8 cellular contexts compared by ENCODE assay signal in genomic region chr22:37808294-37808657, GRCh38. TPM values are rescaled to one million over a fixed set of nuclear protein-coding genes. Genes with fewer than 3 reads are reported as not detected.
DNase-seq lines count a peak whose midpoint lies in the region; ATAC-seq and TF ChIP-seq lines count a peak whose summit lies in the region.

No MANE protein-coding gene starts in this region.

- no peak for DNase-seq in breast epithelium (ENCODE audit: low spot score in 2 of 2)
- no peak for DNase-seq in NCI-H446 (lab: John Stamatoyannopoulos, UW)
- no peak for DNase-seq in NCI-H345 treated with DMSO at 0.1 percent for 48 hours (lab: John Stamatoyannopoulos, UW; ENCODE audit: unreplicated experiment)

- no peak for ATAC-seq in GM21381 (IDR thresholded peaks at IDR 0.05; ENCODE audit: unreplicated experiment)
- no peak for ATAC-seq in HG02763 (IDR thresholded peaks at IDR 0.05; ENCODE audit: unreplicated experiment)

- H3K4me1 ChIP-seq in ACC112 (ENCODE audit: control insufficient read depth, insufficient read depth, low read length, unreplicated experiment) (peaks cover 3% of the 10 kb centered on the region), HUES48 (ENCODE audit: control insufficient read depth, insufficient read depth, low read length) (peaks cover 27% of the 10 kb centered on the region), breast epithelium (peaks cover 4 to 12% of the 10 kb centered on the region in 2 donors), mononuclear cell (ENCODE audit: insufficient read depth, low read length) (peaks cover 54% of the 10 kb centered on the region)

- no peaks in the 10 kb centered on the region for H3K36me3 ChIP-seq in ACC112 (ENCODE audit: insufficient read depth, low read length)
- H3K36me3 ChIP-seq in HUES48 (ENCODE audit: control insufficient read depth, insufficient read depth, low read length), result no peaks in the 10 kb centered on the region; the same call in 1 of the 2 replicates
- no peaks in the 10 kb centered on the region for H3K36me3 ChIP-seq in breast epithelium

- peaks cover 17% of the 10 kb centered on the region for H3K79me2 ChIP-seq in ACC112 (ENCODE audit: control insufficient read depth, insufficient read depth, low read length, unreplicated experiment)

- peak overlapping the region; percentile 65 for H3K9ac ChIP-seq in HUES48 (ENCODE audit: low read depth, low read length)

- no peak for TF ChIP-seq CTCF in breast epithelium (IDR thresholded peaks at IDR 0.05)

- peak overlapping the region; percentile 94 for H3K4me3 ChIP-seq in ACC112 (ENCODE audit: low read depth, low read length)
- peak overlapping the region; percentile 86 for H3K4me3 ChIP-seq in HUES48 (ENCODE audit: low read depth, low read length)
- peak overlapping the region; percentile 58 to 78 (median 69) for H3K4me3 ChIP-seq in breast epithelium
- H3K4me3 ChIP-seq in mononuclear cell (ENCODE audit: low read length), result peak overlapping the region; percentile 32

- H2AFZ ChIP-seq in ACC112 (ENCODE audit: low read length, unreplicated experiment), result no peak overlapping the region

- H3K27me3 ChIP-seq in ACC112 (ENCODE audit: insufficient read depth, low read length) (no peaks in the 10 kb centered on the region), HUES48 (ENCODE audit: control insufficient read depth, insufficient read depth, low read length) (peaks cover 49% of the 10 kb centered on the region), breast epithelium (no peaks in the 10 kb centered on the region), mononuclear cell (ENCODE audit: insufficient read depth, low read length) (peaks cover 39% of the 10 kb centered on the region)

- intact Hi-C loops in breast epithelium (cut with DNase I; ENCODE audit: low total_unique reads), result no loop called here

- no peak for TF ChIP-seq POLR2A in breast epithelium (IDR thresholded peaks at IDR 0.05)

- H3K27ac ChIP-seq in ACC112 (ENCODE audit: low read depth, low read length), result no peak overlapping the region
- no peak overlapping the region for H3K27ac ChIP-seq in HUES48 (ENCODE audit: low read depth, low read length)
- peak overlapping the region; percentile 84 to 94 for H3K27ac ChIP-seq in breast epithelium

- H3K9me3 ChIP-seq in HUES48 (ENCODE audit: control insufficient read depth, insufficient read depth, low read length) (no peaks in the 10 kb centered on the region), breast epithelium (no peaks in the 10 kb centered on the region), mononuclear cell (ENCODE audit: low read depth, low read length) (no peaks in the 10 kb centered on the region)

RNA-seq across cellular contexts. Expression of gene GCAT, which starts 0.5 kb away (rescaled TPM):
- 10 to 100 TPM; 17.3 to 23.7 (median 21.6) TPM for total RNA-seq in breast epithelium
- total RNA-seq in mononuclear cell, result 1.7 TPM

RNA-seq across cellular contexts. Expression of gene GALR3, which starts 14.9 kb away (rescaled TPM):
- total RNA-seq in breast epithelium (under 1 TPM in 1 of 3 donors, not detected in 2; 0.44 TPM), mononuclear cell (not detected)

RNA-seq across cellular contexts. Expression of gene ANKRD54, which starts 35.9 kb away (rescaled TPM):
- 10 to 100 TPM; 27.5 to 41.3 (median 34.9) TPM for total RNA-seq in breast epithelium
- 10.7 TPM for total RNA-seq in mononuclear cell

RNA-seq across cellular contexts. Expression of gene EIF3L, which starts 40.9 kb away (rescaled TPM):
- total RNA-seq in breast epithelium, result 100 to 1,000 TPM; 471 to 569 (median 490) TPM
- total RNA-seq in mononuclear cell, result 516 TPM

Comparison
In these comparisons a context has a peak if more than half of its experiments do, and no peak if none do; other contexts are left out.
1. H3K27ac ChIP-seq: peak in breast epithelium (2 of 2); none in ACC112 (single experiment) and HUES48 (single experiment).
2. H3K4me3 ChIP-seq: peak in every context shown above with its lines; median percentile 94 in ACC112; 86 in HUES48; 69 in breast epithelium; 32 in mononuclear cell.